ENCODE assay signal across 12 cellular contexts in the genomic region with DNA sequence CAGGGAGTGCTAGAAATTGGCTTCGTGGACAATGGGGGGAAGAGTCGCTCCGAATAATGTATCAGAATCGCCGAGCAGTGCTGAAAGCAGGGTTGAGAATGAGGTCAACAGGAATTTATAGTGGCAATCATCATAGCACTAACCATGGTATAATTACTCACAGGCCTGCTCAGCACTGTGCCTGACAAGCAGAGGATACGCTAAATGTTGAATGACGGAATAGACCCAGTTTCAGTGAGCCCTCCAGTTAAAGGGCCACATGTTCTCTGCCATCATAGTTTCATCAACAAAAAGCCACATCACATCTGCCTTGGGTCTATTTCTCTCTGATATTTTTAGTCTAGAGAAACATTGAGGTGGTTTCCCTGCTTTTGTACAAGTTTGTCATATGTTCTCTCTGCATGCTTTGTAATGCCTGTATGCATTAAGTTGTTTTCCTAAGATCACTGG.
DNase-seq lines count a peak whose midpoint lies in the region; ATAC-seq, FAIRE-seq and TF ChIP-seq lines count a peak whose summit lies in the region.
"Had no signal": no experiment of that assay in that cellular context is flagged by ENCODE, and none has a peak within 500 bp of the region (broad histone marks: within the 10 kb centered on the region; RNA-seq: fewer than 3 reads in every experiment).

No MANE protein-coding gene starts in this region.

- peak; percentile 49 for ATAC-seq in mucosa of descending colon
- no peak for ATAC-seq in GM19328 (IDR thresholded peaks at IDR 0.05; ENCODE audit: unreplicated experiment)
- ATAC-seq in HG03457 (IDR thresholded peaks at IDR 0.05; ENCODE audit: unreplicated experiment): no peak

- H3K4me3 ChIP-seq in bronchial epithelial cell (ENCODE audit: low read depth, low read length): no peak overlapping the region
- H3K4me3 ChIP-seq in mucosa of descending colon: no peak overlapping the region

- H3K36me3 ChIP-seq in bronchial epithelial cell (ENCODE audit: control insufficient read depth, insufficient read depth, low read length) (no peaks in the 10 kb centered on the region), mucosa of descending colon (ENCODE audit: low read depth) (no peaks in the 10 kb centered on the region)

- H3K27me3 ChIP-seq in bronchial epithelial cell (ENCODE audit: control insufficient read depth, insufficient read depth, low read length): no peaks in the 10 kb centered on the region

- TF ChIP-seq POLR2A in erythroblast (IDR thresholded peaks at IDR 0.05; ENCODE audit: low read length): no peak

- no peaks in the 10 kb centered on the region for H3K4me1 ChIP-seq in mucosa of descending colon (ENCODE audit: low read depth)

- intact Hi-C loops in mucosa of descending colon (cut with DNase I, micrococcal nuclease): no loop called here

- TF ChIP-seq CTCF in bronchial epithelial cell (IDR thresholded peaks at IDR 0.05; ENCODE audit: insufficient read depth, low read length, severe bottlenecking) (no peak), mucosa of descending colon (IDR thresholded peaks at IDR 0.05) (no peak)

- H3K9me3 ChIP-seq in mucosa of descending colon: no peaks in the 10 kb centered on the region

- no peak for FAIRE-seq in bronchial epithelial cell (lab: Jason Lieb, UNC)

- DNase-seq in AG20443 (ENCODE audit: low spot score) (peak; percentile 37), LHCN-M2 (ENCODE audit: low read depth) (peak; percentile 11), bronchial epithelial cell (ENCODE audit: low read depth) (peak; percentile 35), mucosa of descending colon (no peak), erythroblast (lab: John Stamatoyannopoulos, UW) (no peak), cortex of kidney (lab: John Stamatoyannopoulos, UW) (no peak)
- DNase-seq: activated CD4-positive, alpha-beta T cell treated with anti-CD3 and anti-CD28 coated beads, Interleukin-2, amount 50 U/mL, for 1 hour; CD4-positive, alpha-beta T cell; mesendoderm; NCI-H146 had no signal

Comparison
In these comparisons a context has a peak if more than half of its experiments do, and no peak if none do; other contexts are left out.
1. DNase-seq: peak in AG20443 (single experiment), LHCN-M2 (single experiment) and bronchial epithelial cell (single experiment); none in mucosa of descending colon (0 of 3), erythroblast (0 of 2) and cortex of kidney (single experiment).